ENCODE assay signal across 20 cellular contexts in the genomic region with DNA sequence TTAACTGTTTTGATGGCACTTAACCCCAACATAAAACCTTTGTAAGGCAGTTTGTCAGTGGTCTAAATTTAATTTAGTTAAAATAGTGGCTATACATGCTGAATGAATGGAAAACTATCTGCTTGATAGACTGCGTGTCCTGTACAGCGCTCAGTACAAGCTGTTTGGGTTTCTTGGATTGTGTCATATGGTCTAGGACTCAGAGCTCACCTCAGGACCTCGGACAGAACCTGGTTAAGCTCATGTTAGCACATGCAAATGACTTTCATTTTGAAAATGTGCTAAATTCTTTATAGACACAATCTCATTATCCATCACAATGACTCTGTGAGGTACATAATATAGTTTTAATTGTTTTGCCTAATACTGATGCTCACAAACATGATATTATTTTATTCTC. TPM values are rescaled to one million over a fixed set of nuclear protein-coding genes. Genes with fewer than 3 reads are reported as not detected.
DNase-seq lines count a peak whose midpoint lies in the region; ATAC-seq lines count a peak whose summit lies in the region.
"Had no signal": no experiment of that assay in that cellular context is flagged by ENCODE, and none has a peak within 500 bp of the region (broad histone marks: within the 10 kb centered on the region; RNA-seq: fewer than 3 reads in every experiment).

No MANE protein-coding gene starts in this region.

- DNase-seq in A172 (ENCODE audit: low spot score) (peak; percentile 10), ELR (ENCODE audit: low read depth) (peak; percentile 1), astrocyte of the hippocampus (ENCODE audit: low read depth, low spot score) (peak; percentile 16), iPS-NIHi11 (ENCODE audit: low spot score) (peak; percentile 7), NCI-H1694 (lab: John Stamatoyannopoulos, UW) (no peak), NCI-H146 (lab: John Stamatoyannopoulos, UW) (no peak)
- DNase-seq: BE2C; CD4-positive, alpha-beta memory T cell; DND-41; HFFc6; Kasumi-1; MV-4-11; NCI-H1436 treated with DMSO at 0.1 percent for 48 hours; NCI-H2107; NCI-H345; NCI-H526 treated with DMSO at 0.1 percent for 48 hours; Right ventricle myocardium superior had no signal

- no peak for ATAC-seq in GM19035 (IDR thresholded peaks at IDR 0.05; ENCODE audit: unreplicated experiment)
- ATAC-seq in HG02759 (IDR thresholded peaks at IDR 0.05; ENCODE audit: unreplicated experiment): no peak
- ATAC-seq: Panc1 had no signal

RNA-seq across cellular contexts. Expression of gene RELN, which starts 55.7 kb away (rescaled TPM):
- total RNA-seq in A172 (2014; rRNA removed; shearing (Covaris generic)): 0.02 TPM in 1 of 2 replicates, not detected in the other
- total RNA-seq: CD4-positive, alpha-beta memory T cell had no signal

Comparison
In these comparisons a context has a peak if more than half of its experiments do, and no peak if none do; other contexts are left out.
1. DNase-seq: peak in A172 (single experiment), ELR (single experiment), astrocyte of the hippocampus (single experiment) and iPS-NIHi11 (single experiment); none in NCI-H1694 (single experiment) and NCI-H146 (single experiment).